ENCODE assay signal across 1 cellular context in the genomic region with DNA sequence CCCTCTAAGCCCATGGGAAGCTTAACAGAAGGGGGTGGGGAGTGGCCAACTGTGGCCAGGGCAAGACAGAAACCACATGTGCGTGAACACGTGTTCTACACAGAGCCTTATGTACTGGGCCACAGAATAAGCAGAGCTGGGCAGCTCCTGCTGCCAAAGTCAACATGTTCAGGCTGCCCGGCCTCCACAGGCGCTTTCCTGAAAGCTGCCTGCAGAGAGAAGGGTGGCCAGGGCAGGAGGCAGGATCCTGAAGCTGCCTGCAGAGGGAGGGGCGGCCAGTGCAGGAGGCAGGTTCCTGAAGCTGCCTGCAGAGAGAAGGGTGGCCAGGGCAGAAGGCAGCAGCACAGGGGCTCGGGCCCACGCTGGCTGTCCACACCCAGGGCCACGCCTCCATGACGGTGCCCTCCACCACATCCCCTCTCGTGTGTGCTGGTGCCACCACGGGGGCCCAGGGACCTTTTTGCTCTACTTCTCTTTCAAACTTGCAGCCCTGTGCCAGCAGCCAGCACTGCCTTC.
TF ChIP-seq lines count a peak whose summit lies in the region.

No MANE protein-coding gene starts in this region.

TF ChIP-seq in GM12878, 131 proteins besides CTCF, POLR2A, EP300 and RAD21 (continued from another document):
- TF ChIP-seq ZBTB11 (CRISPR knock-in tag; IDR thresholded peaks at IDR 0.05) (no peak), PBX3 (IDR thresholded peaks at IDR 0.05; ENCODE audit: insufficient replicate concordance, low read depth, low read length) (no peak), BCLAF1 (IDR thresholded peaks at IDR 0.05) (no peak), RCOR1 (conservative IDR thresholded peaks at IDR 0.05; ENCODE audit: low read depth, low read length) (no peak), HDGF (IDR thresholded peaks at IDR 0.05) (no peak)
